9 cellular contexts compared by ENCODE assay signal in the genomic region with DNA sequence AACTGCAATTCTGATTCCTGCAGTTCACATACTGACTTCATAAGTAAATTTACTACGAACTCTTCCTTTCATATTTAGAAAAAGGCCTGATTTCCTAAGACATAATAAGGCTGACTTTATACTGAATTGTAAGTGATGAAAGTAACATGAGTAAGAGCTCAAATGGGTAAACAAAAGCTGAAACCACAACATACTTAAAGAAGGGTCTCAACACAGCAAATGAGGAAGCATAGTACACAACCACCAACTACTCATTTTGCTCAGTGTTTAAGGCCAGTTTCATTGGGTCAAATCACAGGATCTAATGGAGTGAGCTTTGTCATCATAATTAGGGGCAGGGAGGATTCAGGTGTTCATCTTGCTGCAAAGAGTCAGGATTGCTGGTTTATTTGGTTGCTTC.
DNase-seq lines count a peak whose midpoint lies in the region; ATAC-seq and TF ChIP-seq lines count a peak whose summit lies in the region.
"Had no signal": no experiment of that assay in that cellular context is flagged by ENCODE, and none has a peak within 500 bp of the region (broad histone marks: within the 10 kb centered on the region; RNA-seq: fewer than 3 reads in every experiment).

No MANE protein-coding gene starts in this region.

- no peaks in the 10 kb centered on the region for H3K9me3 ChIP-seq in heart right ventricle
- H3K9me3 ChIP-seq: lower lobe of right lung had no signal

- peak overlapping the region in 1 of 10 donors; percentile 68 for H3K27ac ChIP-seq in heart right ventricle
- H3K27ac ChIP-seq: lower lobe of right lung had no signal

- H3K4me1 ChIP-seq in heart right ventricle = peaks cover 0 to 22% (median 0%) of the 10 kb centered on the region in 9 donors
- H3K4me1 ChIP-seq: lower lobe of right lung had no signal

- no peak overlapping the region for H3K4me3 ChIP-seq in AG10803 (ENCODE audit: low read length)
- H3K4me3 ChIP-seq in heart right ventricle = no peak overlapping the region
- H3K4me3 ChIP-seq in H7 (ENCODE audit: insufficient read depth, low read depth, low read length) = no peak overlapping the region
- H3K4me3 ChIP-seq: lower lobe of right lung had no signal

- 94 to 98% methylated on average over 1 of the region's 1 CpG for WGBS in heart right ventricle, 2 donors

- in situ Hi-C loops in GM13976 (cut with MboI; ENCODE audit: low sequenced_read_pairs, unreplicated experiment) = no loop called here

- TF ChIP-seq CTCF in AG10803 (conservative IDR thresholded peaks at IDR 0.05; ENCODE audit: low read length) = no peak
- TF ChIP-seq CTCF in GM13976 (IDR thresholded peaks at IDR 0.05; ENCODE audit: borderline replicate concordance, control extremely low read depth, extremely low read depth, insufficient read depth, missing control alignments) = no peak
- TF ChIP-seq CTCF in heart right ventricle (IDR thresholded peaks at IDR 0.05) = no peak

- H3K27me3 ChIP-seq in heart right ventricle (no peaks in the 10 kb centered on the region), H7 (ENCODE audit: control insufficient read depth, insufficient read depth, low read length) (no peaks in the 10 kb centered on the region)

- intact Hi-C loops in heart right ventricle (cut with DNase I) = loop anchor here in 1 of 10 donors (10.0 kb wide), 1 partner anchor 242 kb away; no protein-coding TSS in a partner anchor

- no peak for ATAC-seq in heart right ventricle

- peak; percentile 55 for DNase-seq in AG10803 (ENCODE audit: low read depth)
- peak; percentile 24 for DNase-seq in GM13976 (ENCODE audit: low spot score)
- peak; percentile 31 to 91 for DNase-seq in NOMO-1 (lab: John Stamatoyannopoulos, UW; ENCODE audit: unreplicated experiment in 2 of 2)
- DNase-seq in fibroblast of gingiva (ENCODE audit: low read depth) = peak; percentile 59
- no peak for DNase-seq in heart right ventricle
- DNase-seq in H7 = no peak
- no peak for DNase-seq in DMS53 (lab: John Stamatoyannopoulos, UW)
- no peak for DNase-seq in DMS53 treated with DMSO at 0.1 percent for 48 hours (lab: John Stamatoyannopoulos, UW; ENCODE audit: unreplicated experiment)
- DNase-seq: lower lobe of right lung had no signal

- H3K36me3 ChIP-seq in heart right ventricle = peaks cover 0 to 100% (median 46%) of the 10 kb centered on the region in 9 donors
- H3K36me3 ChIP-seq in H7 (replicated peaks; ENCODE audit: control insufficient read depth, insufficient read depth, low read length) = peaks cover 16% of the 10 kb centered on the region

Comparison
In these comparisons a context has a peak if more than half of its experiments do, and no peak if none do; other contexts are left out.
1. DNase-seq: peak in AG10803 (single experiment), GM13976 (single experiment), NOMO-1 (2 of 2) and fibroblast of gingiva (single experiment); none in heart right ventricle (0 of 2), H7 (single experiment), DMS53 (single experiment) and DMS53 treated with DMSO at 0.1 percent for 48 hours (single experiment).